8 cellular contexts compared by ENCODE assay signal in the genomic region with DNA sequence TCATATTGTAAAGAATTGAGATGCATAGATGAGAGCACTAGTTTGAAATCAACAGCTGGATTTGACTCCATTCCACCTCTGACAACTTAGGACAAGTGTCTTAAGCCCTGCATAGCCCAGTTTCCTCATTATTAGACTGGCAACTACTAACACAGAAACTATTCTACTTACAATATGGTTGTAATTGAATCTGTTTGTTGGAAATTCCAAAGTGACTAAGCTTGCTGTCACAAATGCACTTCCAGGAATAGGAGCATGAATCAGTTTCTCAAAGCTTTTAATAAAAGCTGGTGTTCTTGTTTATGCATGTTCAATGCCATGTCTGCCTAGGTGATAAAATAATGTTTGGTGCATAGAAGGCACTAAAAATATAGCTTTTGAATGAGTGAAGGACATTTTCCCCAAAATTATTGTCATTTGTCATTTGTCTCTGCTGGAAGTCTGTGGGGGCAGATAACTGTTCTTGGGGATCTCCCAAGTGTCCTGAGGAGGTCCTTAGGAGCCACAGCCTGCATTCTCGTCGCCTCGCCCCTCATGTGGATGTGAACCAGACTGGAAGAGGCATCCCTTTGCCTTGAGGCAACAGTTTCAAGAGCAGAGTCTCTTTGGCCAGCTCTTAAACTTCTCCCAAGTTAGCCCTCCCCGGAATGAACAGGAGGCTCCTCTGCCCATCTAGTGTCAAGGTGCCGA. TPM values are rescaled to one million over a fixed set of nuclear protein-coding genes. Genes with fewer than 3 reads are reported as not detected.
DNase-seq lines count a peak whose midpoint lies in the region; ATAC-seq, FAIRE-seq and TF ChIP-seq lines count a peak whose summit lies in the region.

No MANE protein-coding gene starts in this region.

- H3K4me3 ChIP-seq in foreskin fibroblast (ENCODE audit: low read depth in 1 of 2, low read length in 2 of 2) (no peak overlapping the region), small intestine (ENCODE audit: low read depth in 1 of 2, low read length in 2 of 2) (no peak overlapping the region)

- peak overlapping the region; percentile 24 for H3K27ac Mint-ChIP-seq in T-helper 17 cell

- no peaks in the 10 kb centered on the region for H3K27me3 Mint-ChIP-seq in T-helper 17 cell

- ATAC-seq in T-helper 17 cell, result no peak

- no peak overlapping the region for H3K27ac ChIP-seq in small intestine (ENCODE audit: low read depth in 1 of 2, low read length in 1 of 2)

- H3K9me3 ChIP-seq in T-helper 17 cell (ENCODE audit: control insufficient read depth, low read length, poor library complexity, severe bottlenecking) (no peaks in the 10 kb centered on the region), small intestine (ENCODE audit: control insufficient read depth, low read depth) (no peaks in the 10 kb centered on the region)

- H3K36me3 Mint-ChIP-seq in T-helper 17 cell (ENCODE audit: low read depth), result peaks cover 5% of the 10 kb centered on the region

- H3K36me3 ChIP-seq in small intestine (ENCODE audit: control insufficient read depth in 2 of 2, insufficient read depth in 2 of 2, low read length in 2 of 2), result no peaks in the 10 kb centered on the region

- no peak for FAIRE-seq in small intestine (lab: Jason Lieb, UNC)

- H3K4me1 Mint-ChIP-seq in T-helper 17 cell, result peaks cover 46% of the 10 kb centered on the region

- H3K27me3 ChIP-seq in small intestine (ENCODE audit: control insufficient read depth in 2 of 2, insufficient read depth in 2 of 2, low read length in 2 of 2), result no peaks in the 10 kb centered on the region

- WGBS in small intestine, 3 donors, result 87 to 92% (median 90%) methylated on average over 5 of the region's 5 CpGs

- no peak overlapping the region for H3K4me3 Mint-ChIP-seq in T-helper 17 cell

- peak; percentile 18 for DNase-seq in stimulated activated CD4-positive, alpha-beta T cell treated with anti-CD3 and anti-CD28 coated beads, Interleukin-4, amount 100 ng/mL, for 24 hours
- no peak for DNase-seq in stimulated activated CD4-positive, alpha-beta T cell treated with anti-CD3 and anti-CD28 coated beads, Interleukin-12 subunit alpha, Interleukin-12 subunit beta, amount 100 ng/mL, for 4 hours
- DNase-seq in T-helper 17 cell (no peak), foreskin fibroblast (peak; percentile 81 to 90), NCI-H82 (lab: John Stamatoyannopoulos, UW) (no peak), small intestine (no peak), SKM-1 treated with dmso at 0.1 percent for 144 hours (lab: John Stamatoyannopoulos, UW; ENCODE audit: unreplicated experiment) (no peak)
- DNase-seq in stimulated activated CD4-positive, alpha-beta T cell treated with anti-CD3 and anti-CD28 coated beads, Interleukin-15, amount 100 ng/mL, for 24 hours, result no peak

- TF ChIP-seq CTCF in foreskin fibroblast (IDR thresholded peaks at IDR 0.05; ENCODE audit: low read depth, low read length), result no peak

- peaks cover 0 to 2% of the 10 kb centered on the region in 2 donors for H3K4me1 ChIP-seq in small intestine (ENCODE audit: control insufficient read depth in 2 of 2, insufficient read depth in 1 of 2, low read depth in 1 of 2, low read length in 1 of 2)

RNA-seq across cellular contexts. Expression of gene CD47, which starts 40.4 kb away (rescaled TPM):
- 100 to 1,000 TPM; 150 to 170 TPM for total RNA-seq in T-helper 17 cell
- polyA plus RNA-seq in small intestine, result 10 to 100 TPM; 18.9 to 67.2 (median 29.1) TPM

Comparison
In these comparisons a context has a peak if more than half of its experiments do, and no peak if none do; other contexts are left out.
1. DNase-seq: peak in stimulated activated CD4-positive, alpha-beta T cell treated with anti-CD3 and anti-CD28 coated beads, Interleukin-4, amount 100 ng/mL, for 24 hours (single experiment) and foreskin fibroblast (2 of 2); none in stimulated activated CD4-positive, alpha-beta T cell treated with anti-CD3 and anti-CD28 coated beads, Interleukin-12 subunit alpha, Interleukin-12 subunit beta, amount 100 ng/mL, for 4 hours (single experiment), T-helper 17 cell (0 of 3), NCI-H82 (single experiment), stimulated activated CD4-positive, alpha-beta T cell treated with anti-CD3 and anti-CD28 coated beads, Interleukin-15, amount 100 ng/mL, for 24 hours (single experiment), small intestine (single experiment) and SKM-1 treated with dmso at 0.1 percent for 144 hours (single experiment).